ENCODE assay signal across 8 cellular contexts in genomic region chr1:160219062-160219929, GRCh38. TPM values are rescaled to one million over a fixed set of nuclear protein-coding genes. Genes with fewer than 3 reads are reported as not detected.
DNase-seq lines count a peak whose midpoint lies in the region; ATAC-seq and TF ChIP-seq lines count a peak whose summit lies in the region.

No MANE protein-coding gene starts in this region.

- no peak overlapping the region for H3K4me3 Mint-ChIP-seq in natural killer cell treated with Interleukin-12 subunit alpha and Interleukin-12 subunit beta and Interleukin-15 and Interleukin-18, amount 100 ng/mL, for 72 hours
- no peak overlapping the region for H3K4me3 Mint-ChIP-seq in activated CD4-positive, alpha-beta T cell treated with anti-CD3 and anti-CD28 coated beads, Interleukin-2, amount 10 ng/mL, durations not matched to agents 7 days and 5 days

- POLR2A ChIA-PET in HCT116 (lab: Charles Lee), result interaction anchor here (0.6 to 1.2 kb wide), 2 partner anchors 13 to 118 kb away, joined by 4 to 6 read pairs; no protein-coding TSS in a partner anchor
- POLR2A ChIA-PET in activated CD4-positive, alpha-beta T cell treated with anti-CD3 and anti-CD28 coated beads, Interleukin-2, amount 10 ng/mL, durations not matched to agents 7 days and 5 days (lab: Charles Lee), result interaction anchor here (0.6 kb wide), 1 partner anchor 48 kb away, joined by 3 read pairs; no protein-coding TSS in a partner anchor

- no peaks in the 10 kb centered on the region for H3K9me3 Mint-ChIP-seq in natural killer cell treated with Interleukin-12 subunit alpha and Interleukin-12 subunit beta and Interleukin-15 and Interleukin-18, amount 100 ng/mL, for 72 hours
- no peaks in the 10 kb centered on the region for H3K9me3 Mint-ChIP-seq in activated CD4-positive, alpha-beta T cell treated with anti-CD3 and anti-CD28 coated beads, Interleukin-2, amount 10 ng/mL, durations not matched to agents 7 days and 5 days

- no peak for TF ChIP-seq POLR2A in HCT116 (IDR thresholded peaks at IDR 0.05; ENCODE audit: borderline replicate concordance, extremely low read depth, insufficient read depth, insufficient read length)

- intact Hi-C loops in HCT116 (cut with micrococcal nuclease) (loop anchor here (1.0 kb wide), 2 partner anchors 26 to 118 kb away; no protein-coding TSS in a partner anchor), Right ventricle myocardium superior (cut with DNase I) (no loop called here)

- no peak overlapping the region for H3K27ac Mint-ChIP-seq in natural killer cell treated with Interleukin-12 subunit alpha and Interleukin-12 subunit beta and Interleukin-15 and Interleukin-18, amount 100 ng/mL, for 72 hours
- no peak overlapping the region for H3K27ac Mint-ChIP-seq in activated CD4-positive, alpha-beta T cell treated with anti-CD3 and anti-CD28 coated beads, Interleukin-2, amount 10 ng/mL, durations not matched to agents 7 days and 5 days

- H4K20me1 ChIP-seq in HCT116 (ENCODE audit: insufficient read depth), result no peaks in the 10 kb centered on the region

- no peaks in the 10 kb centered on the region for H3K79me2 ChIP-seq in HCT116 (ENCODE audit: insufficient read depth, low read length)

- DNase-seq in ACHN (peak; percentile 72), HCT116 (ENCODE audit: low read depth, low spot score) (peak; percentile 19), Right ventricle myocardium superior (no peak), putamen (ENCODE audit: low spot score) (peak; percentile 79), GF-D8 (lab: John Stamatoyannopoulos, UW) (no peak)
- DNase-seq in natural killer cell treated with Interleukin-12 subunit alpha and Interleukin-12 subunit beta and Interleukin-15 and Interleukin-18, amount 100 ng/mL, for 72 hours (ENCODE audit: low spot score), result no peak
- no peak for DNase-seq in activated CD4-positive, alpha-beta T cell treated with anti-CD3 and anti-CD28 coated beads, Interleukin-2, amount 10 ng/mL, durations not matched to agents 7 days and 5 days

- no peak overlapping the region for H3K4me3 ChIP-seq in HCT116 (replicated peaks in 1 of 2; ENCODE audit: low read depth in 1 of 2, low read length in 2 of 2)

- peaks cover 10% of the 10 kb centered on the region for H3K36me3 Mint-ChIP-seq in natural killer cell treated with Interleukin-12 subunit alpha and Interleukin-12 subunit beta and Interleukin-15 and Interleukin-18, amount 100 ng/mL, for 72 hours
- H3K36me3 Mint-ChIP-seq in activated CD4-positive, alpha-beta T cell treated with anti-CD3 and anti-CD28 coated beads, Interleukin-2, amount 10 ng/mL, durations not matched to agents 7 days and 5 days (ENCODE audit: low read depth), result peaks cover 51% of the 10 kb centered on the region

- RAD21 ChIA-PET in HCT116 (lab: Charles Lee; ENCODE audit: low non-redundant PET in 1 of 2, low total read pairs in 2 of 2, uncharacterized antibody in 2 of 2, unreplicated experiment in 2 of 2), result interaction anchor here (0.7 to 1.7 kb wide), 6 partner anchors 26 to 157 kb away, joined by 3 to 7 read pairs (median 5); no protein-coding TSS in a partner anchor

- peak; percentile 36 to 41 (median 40); a peak in 4 of 6 replicates for TF ChIP-seq CTCF in HCT116 (IDR thresholded peaks at IDR 0.05 in 2 of 3, conservative IDR thresholded peaks at IDR 0.05 in 1 of 3; ENCODE audit: borderline replicate concordance in 1 of 3, insufficient read depth in 1 of 3, low read depth in 2 of 3, low read length in 2 of 3)
- TF ChIP-seq CTCF in VCaP (conservative IDR thresholded peaks at IDR 0.05), result peak; percentile 75

- BruUV-seq in HCT116 (replicated peaks; lab: Mats Ljungman, UMichigan), result no TSS peak

- peak; percentile 60 for TF ChIP-seq RAD21 in HCT116 (IDR thresholded peaks at IDR 0.05; ENCODE audit: low read depth)

- no peaks in the 10 kb centered on the region for H3K4me1 ChIP-seq in HCT116 (ENCODE audit: control insufficient read depth in 1 of 2, insufficient read depth in 2 of 2, low read length in 2 of 2)

- no peaks in the 10 kb centered on the region for H3K9me2 ChIP-seq in HCT116 (ENCODE audit: insufficient read depth)

- CTCF ChIA-PET in HCT116 (lab: Charles Lee), result interaction anchor here (0.8 to 3.1 kb wide), 16 partner anchors 11 to 212 kb away, joined by 3 to 34 read pairs (median 4); partner anchors contain the start of gene IGSF8
- CTCF ChIA-PET in activated CD4-positive, alpha-beta T cell treated with anti-CD3 and anti-CD28 coated beads, Interleukin-2, amount 10 ng/mL, durations not matched to agents 7 days and 5 days (lab: Charles Lee), result interaction anchor here (1.0 to 2.1 kb wide), 5 partner anchors 10 to 158 kb away, joined by 3 to 7 read pairs (median 3); no protein-coding TSS in a partner anchor

- H3K27ac ChIP-seq in HCT116 (ENCODE audit: low read depth, low read length) (no peak overlapping the region), VCaP (peak overlapping the region; percentile 78)

- H3K27me3 ChIP-seq in HCT116 (ENCODE audit: insufficient read depth, low read length), result no peaks in the 10 kb centered on the region

- in situ Hi-C loops in ACHN (cut with HindIII; ENCODE audit: low pct_ligation_motif_present, low pct_unique_long_range_greater_than_20kb, low sequenced_read_pairs), result no loop called here

- peaks cover 52 to 65% of the 10 kb centered on the region in 2 experiments for H3K36me3 ChIP-seq in HCT116 (ENCODE audit: control insufficient read depth in 1 of 2, insufficient read depth in 2 of 2, low read length in 2 of 2)

- ATAC-seq in HCT116, result peak; percentile 78
- ATAC-seq in Right ventricle myocardium superior (ENCODE audit: poor library complexity), result peak; percentile 90
- no peak for ATAC-seq in natural killer cell treated with Interleukin-12 subunit alpha and Interleukin-12 subunit beta and Interleukin-15 and Interleukin-18, amount 100 ng/mL, for 72 hours

- H3K4me1 Mint-ChIP-seq in natural killer cell treated with Interleukin-12 subunit alpha and Interleukin-12 subunit beta and Interleukin-15 and Interleukin-18, amount 100 ng/mL, for 72 hours (ENCODE audit: low read depth in 2 of 2), result peaks cover 0 to 2% of the 10 kb centered on the region in 2 donors
- H3K4me1 Mint-ChIP-seq in activated CD4-positive, alpha-beta T cell treated with anti-CD3 and anti-CD28 coated beads, Interleukin-2, amount 10 ng/mL, durations not matched to agents 7 days and 5 days, result no peaks in the 10 kb centered on the region

- no peaks in the 10 kb centered on the region for H3K9me3 ChIP-seq in HCT116 (ENCODE audit: control insufficient read depth in 1 of 2, insufficient read depth in 1 of 2, low read depth in 1 of 2, low read length in 2 of 2)

- no peaks in the 10 kb centered on the region for H3K27me3 Mint-ChIP-seq in natural killer cell treated with Interleukin-12 subunit alpha and Interleukin-12 subunit beta and Interleukin-15 and Interleukin-18, amount 100 ng/mL, for 72 hours
- H3K27me3 Mint-ChIP-seq in activated CD4-positive, alpha-beta T cell treated with anti-CD3 and anti-CD28 coated beads, Interleukin-2, amount 10 ng/mL, durations not matched to agents 7 days and 5 days, result no peaks in the 10 kb centered on the region

- no peak overlapping the region for H2AFZ ChIP-seq in HCT116 (ENCODE audit: low read depth, low read length, poor library complexity, severe bottlenecking)

- no peak overlapping the region for H3K9ac ChIP-seq in HCT116 (ENCODE audit: low read length)

- no peak overlapping the region for H3K4me2 ChIP-seq in HCT116 (ENCODE audit: low read length)

TF ChIP-seq in HCT116, 20 proteins besides CTCF, POLR2A, EP300 and RAD21:
- TF ChIP-seq EZH2 (IDR thresholded peaks at IDR 0.05) (no peak), MAX (IDR thresholded peaks at IDR 0.05) (no peak)

RNA-seq across cellular contexts. Expression of gene PEA15, which starts 14.1 kb away (rescaled TPM):
- total RNA-seq in HCT116 (2021; ENCODE audit: unreplicated experiment) (44.0 TPM), Right ventricle myocardium superior (225 TPM)
- 62.8 and 68.8 TPM in 2 replicates for polyA plus RNA-seq in HCT116 (2012)
- total RNA-seq in natural killer cell treated with Interleukin-12 subunit alpha and Interleukin-12 subunit beta and Interleukin-15 and Interleukin-18, amount 100 ng/mL, for 72 hours, result 10 to 100 TPM; 55.7 to 63.3 TPM
- 10 to 100 TPM; 29.3 to 32.5 TPM for total RNA-seq in activated CD4-positive, alpha-beta T cell treated with anti-CD3 and anti-CD28 coated beads, Interleukin-2, amount 10 ng/mL, durations not matched to agents 7 days and 5 days

RNA-seq across cellular contexts. Expression of gene CASQ1, which starts 28.9 kb away (rescaled TPM):
- not detected for total RNA-seq in HCT116 (2021; ENCODE audit: unreplicated experiment)
- polyA plus RNA-seq in HCT116 (2012), result 0.04 TPM in 1 of 2 replicates, not detected in the other
- total RNA-seq in Right ventricle myocardium superior, result 12.6 TPM
- total RNA-seq in natural killer cell treated with Interleukin-12 subunit alpha and Interleukin-12 subunit beta and Interleukin-15 and Interleukin-18, amount 100 ng/mL, for 72 hours, result not detected
- total RNA-seq in activated CD4-positive, alpha-beta T cell treated with anti-CD3 and anti-CD28 coated beads, Interleukin-2, amount 10 ng/mL, durations not matched to agents 7 days and 5 days, result not detected

RNA-seq across cellular contexts. Expression of gene DCAF8, which starts 43.1 kb away (rescaled TPM):
- total RNA-seq in HCT116 (2021; ENCODE audit: unreplicated experiment) (98.1 TPM), Right ventricle myocardium superior (146 TPM)
- polyA plus RNA-seq in HCT116 (2012), result 79.1 and 82.5 TPM in 2 replicates
- total RNA-seq in natural killer cell treated with Interleukin-12 subunit alpha and Interleukin-12 subunit beta and Interleukin-15 and Interleukin-18, amount 100 ng/mL, for 72 hours, result 100 to 1,000 TPM in 1 of 2 donors, 10 to 100 TPM in 1; 86.3 to 115 TPM
- 100 to 1,000 TPM; 112 to 117 TPM for total RNA-seq in activated CD4-positive, alpha-beta T cell treated with anti-CD3 and anti-CD28 coated beads, Interleukin-2, amount 10 ng/mL, durations not matched to agents 7 days and 5 days

Comparison
In these comparisons a context has a peak if more than half of its experiments do, and no peak if none do; other contexts are left out.
1. DNase-seq: peak in ACHN (single experiment), HCT116 (single experiment) and putamen (single experiment); none in Right ventricle myocardium superior (single experiment), natural killer cell treated with Interleukin-12 subunit alpha and Interleukin-12 subunit beta and Interleukin-15 and Interleukin-18, amount 100 ng/mL, for 72 hours (single experiment), GF-D8 (single experiment) and activated CD4-positive, alpha-beta T cell treated with anti-CD3 and anti-CD28 coated beads, Interleukin-2, amount 10 ng/mL, durations not matched to agents 7 days and 5 days (single experiment).
2. ATAC-seq: peak in HCT116 (single experiment) and Right ventricle myocardium superior (single experiment); none in natural killer cell treated with Interleukin-12 subunit alpha and Interleukin-12 subunit beta and Interleukin-15 and Interleukin-18, amount 100 ng/mL, for 72 hours (0 of 2).
3. RNA of gene CASQ1, which starts 28.9 kb away (total RNA-seq): 12.6 TPM in Right ventricle myocardium superior (single experiment); not detected in activated CD4-positive, alpha-beta T cell treated with anti-CD3 and anti-CD28 coated beads, Interleukin-2, amount 10 ng/mL, durations not matched to agents 7 days and 5 days, not detected in HCT116 (single experiment) and not detected in natural killer cell treated with Interleukin-12 subunit alpha and Interleukin-12 subunit beta and Interleukin-15 and Interleukin-18, amount 100 ng/mL, for 72 hours; every median in the first group is over 10 times any median in the second.